ENCODE assay signal across 22 cellular contexts in genomic region chr11:19744130-19744529, GRCh38. TPM values are rescaled to one million over a fixed set of nuclear protein-coding genes. Genes with fewer than 3 reads are reported as not detected.
DNase-seq lines count a peak whose midpoint lies in the region; ATAC-seq and TF ChIP-seq lines count a peak whose summit lies in the region.
"Had no signal": no experiment of that assay in that cellular context is flagged by ENCODE, and none has a peak within 500 bp of the region (broad histone marks: within the 10 kb centered on the region; RNA-seq: fewer than 3 reads in every experiment).

No MANE protein-coding gene starts in this region.

- TF ChIP-seq CTCF in left ventricle myocardium inferior (IDR thresholded peaks at IDR 0.05; ENCODE audit: borderline replicate concordance): no peak
- no peak for TF ChIP-seq CTCF in ascending aorta (IDR thresholded peaks at IDR 0.05)
- no peak for TF ChIP-seq CTCF in coronary artery (IDR thresholded peaks at IDR 0.05)

- no peaks in the 10 kb centered on the region for H3K9me3 ChIP-seq in left ventricle myocardium inferior (replicated peaks)
- no peaks in the 10 kb centered on the region for H3K9me3 ChIP-seq in ascending aorta
- H3K9me3 ChIP-seq: A549; BE2C; BLaER1 treated with 17β-estradiol and CSF1 and Interleukin-3, amounts not matched to agents 10 nM and 100 nM had no signal

- no peak overlapping the region for H3K4me3 ChIP-seq in left ventricle myocardium inferior
- H3K4me3 ChIP-seq in ascending aorta: no peak overlapping the region
- H3K4me3 ChIP-seq in coronary artery: no peak overlapping the region
- H3K4me3 ChIP-seq: A549; BLaER1 treated with 17β-estradiol and CSF1 and Interleukin-3, amounts not matched to agents 10 nM and 100 nM; GM12878; GM23338 had no signal

- no peaks in the 10 kb centered on the region for H3K36me3 ChIP-seq in left ventricle myocardium inferior
- peaks cover 12 to 38% of the 10 kb centered on the region in 2 donors for H3K36me3 ChIP-seq in ascending aorta
- H3K36me3 ChIP-seq: BE2C; BLaER1 treated with 17β-estradiol and CSF1 and Interleukin-3, amounts not matched to agents 10 nM and 100 nM had no signal

- ATAC-seq in Right ventricle myocardium superior (ENCODE audit: poor library complexity) (peak; percentile 75), HG03457 (IDR thresholded peaks at IDR 0.05; ENCODE audit: unreplicated experiment) (no peak)
- ATAC-seq: A549, GM12878, GM23338, HCT116 had no signal

- DNase-seq in Right ventricle myocardium superior (no peak), left ventricle myocardium inferior (no peak), ascending aorta (ENCODE audit: low spot score in 2 of 2) (no peak), coronary artery (ENCODE audit: low spot score) (peak; percentile 36), NCI-H226 (no peak)
- DNase-seq: 8988T; ACHN; AML-193; BE2C; CD4-positive, alpha-beta T cell; CD8-positive, alpha-beta memory T cell; DMS 273 treated with DMSO at 0.1 percent for 48 hours; DMS79; EL; GDM1; H9 had no signal

- intact Hi-C loops in Right ventricle myocardium superior (cut with DNase I): loop anchor here (10.0 kb wide), 1 partner anchor 161 kb away; no protein-coding TSS in a partner anchor
- intact Hi-C loops in left ventricle myocardium inferior (cut with micrococcal nuclease): no loop called here
- intact Hi-C loops in ascending aorta (cut with DNase I): loop anchor here (5.0 kb wide), 1 partner anchor 158 kb away; no protein-coding TSS in a partner anchor

- H3K4me1 ChIP-seq in left ventricle myocardium inferior: peaks cover 43% of the 10 kb centered on the region
- H3K4me1 ChIP-seq in ascending aorta: peaks cover 7 to 32% of the 10 kb centered on the region in 2 donors
- H3K4me1 ChIP-seq: BE2C; BLaER1 treated with 17β-estradiol and CSF1 and Interleukin-3, amounts not matched to agents 10 nM and 100 nM had no signal

- no peaks in the 10 kb centered on the region for H3K27me3 ChIP-seq in left ventricle myocardium inferior (ENCODE audit: low read depth)
- H3K27me3 ChIP-seq in ascending aorta: no peaks in the 10 kb centered on the region
- H3K27me3 ChIP-seq: BE2C; BLaER1 treated with 17β-estradiol and CSF1 and Interleukin-3, amounts not matched to agents 10 nM and 100 nM had no signal

- no peak overlapping the region for H3K27ac ChIP-seq in left ventricle myocardium inferior (replicated peaks)
- peak overlapping the region; percentile 47 to 49 for H3K27ac ChIP-seq in ascending aorta
- H3K27ac ChIP-seq in coronary artery: no peak overlapping the region
- H3K27ac ChIP-seq: A549; BLaER1 treated with 17β-estradiol and CSF1 and Interleukin-3, amounts not matched to agents 10 nM and 100 nM had no signal

RNA-seq across cellular contexts. Expression of gene NAV2, which starts 31.5 kb away (rescaled TPM):
- 10.5 TPM for total RNA-seq in Right ventricle myocardium superior
- total RNA-seq in left ventricle myocardium inferior: 14.3 TPM
- 62.6 TPM for total RNA-seq in ascending aorta

Comparison
In these comparisons a context has a peak if more than half of its experiments do, and no peak if none do; other contexts are left out.
1. H3K27ac ChIP-seq: peak in ascending aorta (2 of 2); none in left ventricle myocardium inferior (single experiment) and coronary artery (0 of 2).